In the genomic region with DNA sequence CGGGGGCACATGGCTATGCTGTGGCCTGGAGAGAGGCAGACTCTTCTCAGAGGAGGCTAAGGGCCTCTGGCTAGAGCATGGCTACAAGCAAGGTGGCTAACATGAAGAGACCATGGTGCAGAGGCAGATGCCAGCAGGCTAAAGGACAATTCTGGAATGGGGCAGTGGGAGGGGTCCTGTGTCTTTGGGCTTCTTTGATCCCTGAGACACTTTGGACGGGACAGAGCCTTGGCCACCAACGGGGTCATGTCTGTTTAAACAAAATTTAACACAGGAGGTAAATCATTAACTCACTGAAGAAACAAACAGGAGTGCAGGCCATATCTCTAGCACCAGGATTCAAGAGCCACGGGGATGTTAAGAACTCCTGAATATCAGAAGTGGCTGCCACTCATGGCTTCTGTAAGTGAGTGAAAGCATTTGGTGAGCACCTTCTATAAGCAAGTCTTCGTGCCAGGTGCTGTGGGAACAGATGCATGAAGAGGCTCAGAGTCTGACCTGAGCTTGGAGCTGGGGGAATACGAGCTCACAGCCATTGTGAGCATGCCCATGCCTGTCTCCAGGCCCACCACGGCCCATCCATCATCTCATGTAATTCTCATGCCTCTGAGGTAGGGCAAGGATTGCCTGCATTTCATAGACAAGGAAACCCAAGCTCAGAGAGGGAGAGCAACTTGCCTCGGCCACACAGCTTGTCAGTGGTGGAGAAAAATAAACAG, we compare ENCODE assay signal across 1 cellular context.
TF ChIP-seq lines count a peak whose summit lies in the region.

No MANE protein-coding gene starts in this region.

TF ChIP-seq in HepG2, 621 proteins besides CTCF, POLR2A, EP300 and RAD21 (continued from another document and continues in another):
- TF ChIP-seq, protein P1, sequence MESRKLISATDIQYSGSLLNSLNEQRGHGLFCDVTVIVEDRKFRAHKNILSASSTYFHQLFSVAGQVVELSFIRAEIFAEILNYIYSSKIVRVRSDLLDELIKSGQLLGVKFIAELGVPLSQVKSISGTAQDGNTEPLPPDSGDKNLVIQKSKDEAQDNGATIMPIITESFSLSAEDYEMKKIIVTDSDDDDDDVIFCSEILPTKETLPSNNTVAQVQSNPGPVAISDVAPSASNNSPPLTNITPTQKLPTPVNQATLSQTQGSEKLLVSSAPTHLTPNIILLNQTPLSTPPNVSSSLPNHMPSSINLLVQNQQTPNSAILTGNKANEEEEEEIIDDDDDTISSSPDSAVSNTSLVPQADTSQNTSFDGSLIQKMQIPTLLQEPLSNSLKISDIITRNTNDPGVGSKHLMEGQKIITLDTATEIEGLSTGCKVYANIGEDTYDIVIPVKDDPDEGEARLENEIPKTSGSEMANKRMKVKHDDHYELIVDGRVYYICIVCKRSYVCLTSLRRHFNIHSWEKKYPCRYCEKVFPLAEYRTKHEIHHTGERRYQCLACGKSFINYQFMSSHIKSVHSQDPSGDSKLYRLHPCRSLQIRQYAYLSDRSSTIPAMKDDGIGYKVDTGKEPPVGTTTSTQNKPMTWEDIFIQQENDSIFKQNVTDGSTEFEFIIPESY (CRISPR knock-in tag; IDR thresholded peaks at IDR 0.05) = peak; percentile 8; the same call in 1 of the 2 replicates
- no peak for TF ChIP-seq RAD51 (IDR thresholded peaks at IDR 0.05; ENCODE audit: borderline replicate concordance)
- no peak for TF ChIP-seq SSRP1 (CRISPR knock-in tag; IDR thresholded peaks at IDR 0.05)
- no peak for TF ChIP-seq HOXA9 (CRISPR knock-in tag; IDR thresholded peaks at IDR 0.05; ENCODE audit: borderline replicate concordance)
- TF ChIP-seq, protein P2, sequence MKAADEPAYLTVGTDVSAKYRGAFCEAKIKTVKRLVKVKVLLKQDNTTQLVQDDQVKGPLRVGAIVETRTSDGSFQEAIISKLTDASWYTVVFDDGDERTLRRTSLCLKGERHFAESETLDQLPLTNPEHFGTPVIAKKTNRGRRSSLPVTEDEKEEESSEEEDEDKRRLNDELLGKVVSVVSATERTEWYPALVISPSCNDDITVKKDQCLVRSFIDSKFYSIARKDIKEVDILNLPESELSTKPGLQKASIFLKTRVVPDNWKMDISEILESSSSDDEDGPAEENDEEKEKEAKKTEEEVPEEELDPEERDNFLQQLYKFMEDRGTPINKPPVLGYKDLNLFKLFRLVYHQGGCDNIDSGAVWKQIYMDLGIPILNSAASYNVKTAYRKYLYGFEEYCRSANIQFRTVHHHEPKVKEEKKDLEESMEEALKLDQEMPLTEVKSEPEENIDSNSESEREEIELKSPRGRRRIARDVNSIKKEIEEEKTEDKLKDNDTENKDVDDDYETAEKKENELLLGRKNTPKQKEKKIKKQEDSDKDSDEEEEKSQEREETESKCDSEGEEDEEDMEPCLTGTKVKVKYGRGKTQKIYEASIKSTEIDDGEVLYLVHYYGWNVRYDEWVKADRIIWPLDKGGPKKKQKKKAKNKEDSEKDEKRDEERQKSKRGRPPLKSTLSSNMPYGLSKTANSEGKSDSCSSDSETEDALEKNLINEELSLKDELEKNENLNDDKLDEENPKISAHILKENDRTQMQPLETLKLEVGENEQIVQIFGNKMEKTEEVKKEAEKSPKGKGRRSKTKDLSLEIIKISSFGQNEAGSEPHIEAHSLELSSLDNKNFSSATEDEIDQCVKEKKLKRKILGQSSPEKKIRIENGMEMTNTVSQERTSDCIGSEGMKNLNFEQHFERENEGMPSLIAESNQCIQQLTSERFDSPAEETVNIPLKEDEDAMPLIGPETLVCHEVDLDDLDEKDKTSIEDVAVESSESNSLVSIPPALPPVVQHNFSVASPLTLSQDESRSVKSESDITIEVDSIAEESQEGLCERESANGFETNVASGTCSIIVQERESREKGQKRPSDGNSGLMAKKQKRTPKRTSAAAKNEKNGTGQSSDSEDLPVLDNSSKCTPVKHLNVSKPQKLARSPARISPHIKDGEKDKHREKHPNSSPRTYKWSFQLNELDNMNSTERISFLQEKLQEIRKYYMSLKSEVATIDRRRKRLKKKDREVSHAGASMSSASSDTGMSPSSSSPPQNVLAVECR (CRISPR knock-in tag; IDR thresholded peaks at IDR 0.05; ENCODE audit: borderline replicate concordance) = no peak; the same call in 1 of the 2 replicates
- TF ChIP-seq, protein P3, sequence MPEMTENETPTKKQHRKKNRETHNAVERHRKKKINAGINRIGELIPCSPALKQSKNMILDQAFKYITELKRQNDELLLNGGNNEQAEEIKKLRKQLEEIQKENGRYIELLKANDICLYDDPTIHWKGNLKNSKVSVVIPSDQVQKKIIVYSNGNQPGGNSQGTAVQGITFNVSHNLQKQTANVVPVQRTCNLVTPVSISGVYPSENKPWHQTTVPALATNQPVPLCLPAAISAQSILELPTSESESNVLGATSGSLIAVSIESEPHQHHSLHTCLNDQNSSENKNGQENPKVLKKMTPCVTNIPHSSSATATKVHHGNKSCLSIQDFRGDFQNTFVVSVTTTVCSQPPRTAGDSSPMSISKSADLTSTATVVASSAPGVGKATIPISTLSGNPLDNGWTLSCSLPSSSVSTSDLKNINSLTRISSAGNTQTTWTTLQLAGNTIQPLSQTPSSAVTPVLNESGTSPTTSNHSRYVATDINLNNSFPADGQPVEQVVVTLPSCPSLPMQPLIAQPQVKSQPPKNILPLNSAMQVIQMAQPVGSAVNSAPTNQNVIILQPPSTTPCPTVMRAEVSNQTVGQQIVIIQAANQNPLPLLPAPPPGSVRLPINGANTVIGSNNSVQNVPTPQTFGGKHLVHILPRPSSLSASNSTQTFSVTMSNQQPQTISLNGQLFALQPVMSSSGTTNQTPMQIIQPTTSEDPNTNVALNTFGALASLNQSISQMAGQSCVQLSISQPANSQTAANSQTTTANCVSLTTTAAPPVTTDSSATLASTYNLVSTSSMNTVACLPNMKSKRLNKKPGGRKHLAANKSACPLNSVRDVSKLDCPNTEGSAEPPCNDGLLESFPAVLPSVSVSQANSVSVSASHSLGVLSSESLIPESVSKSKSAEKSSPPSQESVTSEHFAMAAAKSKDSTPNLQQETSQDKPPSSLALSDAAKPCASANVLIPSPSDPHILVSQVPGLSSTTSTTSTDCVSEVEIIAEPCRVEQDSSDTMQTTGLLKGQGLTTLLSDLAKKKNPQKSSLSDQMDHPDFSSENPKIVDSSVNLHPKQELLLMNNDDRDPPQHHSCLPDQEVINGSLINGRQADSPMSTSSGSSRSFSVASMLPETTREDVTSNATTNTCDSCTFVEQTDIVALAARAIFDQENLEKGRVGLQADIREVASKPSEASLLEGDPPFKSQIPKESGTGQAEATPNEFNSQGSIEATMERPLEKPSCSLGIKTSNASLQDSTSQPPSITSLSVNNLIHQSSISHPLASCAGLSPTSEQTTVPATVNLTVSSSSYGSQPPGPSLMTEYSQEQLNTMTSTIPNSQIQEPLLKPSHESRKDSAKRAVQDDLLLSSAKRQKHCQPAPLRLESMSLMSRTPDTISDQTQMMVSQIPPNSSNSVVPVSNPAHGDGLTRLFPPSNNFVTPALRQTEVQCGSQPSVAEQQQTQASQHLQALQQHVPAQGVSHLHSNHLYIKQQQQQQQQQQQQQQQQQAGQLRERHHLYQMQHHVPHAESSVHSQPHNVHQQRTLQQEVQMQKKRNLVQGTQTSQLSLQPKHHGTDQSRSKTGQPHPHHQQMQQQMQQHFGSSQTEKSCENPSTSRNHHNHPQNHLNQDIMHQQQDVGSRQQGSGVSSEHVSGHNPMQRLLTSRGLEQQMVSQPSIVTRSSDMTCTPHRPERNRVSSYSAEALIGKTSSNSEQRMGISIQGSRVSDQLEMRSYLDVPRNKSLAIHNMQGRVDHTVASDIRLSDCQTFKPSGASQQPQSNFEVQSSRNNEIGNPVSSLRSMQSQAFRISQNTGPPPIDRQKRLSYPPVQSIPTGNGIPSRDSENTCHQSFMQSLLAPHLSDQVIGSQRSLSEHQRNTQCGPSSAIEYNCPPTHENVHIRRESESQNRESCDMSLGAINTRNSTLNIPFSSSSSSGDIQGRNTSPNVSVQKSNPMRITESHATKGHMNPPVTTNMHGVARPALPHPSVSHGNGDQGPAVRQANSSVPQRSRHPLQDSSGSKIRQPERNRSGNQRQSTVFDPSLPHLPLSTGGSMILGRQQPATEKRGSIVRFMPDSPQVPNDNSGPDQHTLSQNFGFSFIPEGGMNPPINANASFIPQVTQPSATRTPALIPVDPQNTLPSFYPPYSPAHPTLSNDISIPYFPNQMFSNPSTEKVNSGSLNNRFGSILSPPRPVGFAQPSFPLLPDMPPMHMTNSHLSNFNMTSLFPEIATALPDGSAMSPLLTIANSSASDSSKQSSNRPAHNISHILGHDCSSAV (CRISPR knock-in tag; IDR thresholded peaks at IDR 0.05; ENCODE audit: borderline replicate concordance) = no peak; the same call in 1 of the 2 replicates
- TF ChIP-seq, protein P4, sequence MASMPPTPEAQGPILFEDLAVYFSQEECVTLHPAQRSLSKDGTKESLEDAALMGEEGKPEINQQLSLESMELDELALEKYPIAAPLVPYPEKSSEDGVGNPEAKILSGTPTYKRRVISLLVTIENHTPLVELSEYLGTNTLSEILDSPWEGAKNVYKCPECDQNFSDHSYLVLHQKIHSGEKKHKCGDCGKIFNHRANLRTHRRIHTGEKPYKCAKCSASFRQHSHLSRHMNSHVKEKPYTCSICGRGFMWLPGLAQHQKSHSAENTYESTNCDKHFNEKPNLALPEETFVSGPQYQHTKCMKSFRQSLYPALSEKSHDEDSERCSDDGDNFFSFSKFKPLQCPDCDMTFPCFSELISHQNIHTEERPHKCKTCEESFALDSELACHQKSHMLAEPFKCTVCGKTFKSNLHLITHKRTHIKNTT (CRISPR knock-in tag; IDR thresholded peaks at IDR 0.05) = no peak
- TF ChIP-seq ATRX (CRISPR knock-in tag; IDR thresholded peaks at IDR 0.05; ENCODE audit: borderline replicate concordance) = no peak
- TF ChIP-seq ZFYVE20 (CRISPR knock-in tag; IDR thresholded peaks at IDR 0.05; ENCODE audit: borderline replicate concordance, low read depth) = no peak
- no peak for TF ChIP-seq AKAP8 (CRISPR knock-in tag; IDR thresholded peaks at IDR 0.05)
- peak; percentile 76; the same call in 1 of the 2 replicates for TF ChIP-seq SRY (CRISPR knock-in tag; IDR thresholded peaks at IDR 0.05)
- TF ChIP-seq SRSF1 (optimal IDR thresholded peaks at IDR 0.05; ENCODE audit: low read depth, low read length) = no peak
- TF ChIP-seq ZNF776 (CRISPR knock-in tag; IDR thresholded peaks at IDR 0.05) = no peak
- TF ChIP-seq THAP11 (CRISPR knock-in tag; IDR thresholded peaks at IDR 0.05) = peak; percentile 69
- TF ChIP-seq ZBTB38 (CRISPR knock-in tag; IDR thresholded peaks at IDR 0.05) = peak; percentile 16; the same call in 1 of the 2 replicates
- peak; percentile 87 for TF ChIP-seq SMAD3 (CRISPR knock-in tag; IDR thresholded peaks at IDR 0.05)
- no peak for TF ChIP-seq ZC3H13 (CRISPR knock-in tag; IDR thresholded peaks at IDR 0.05)
- no peak; the same call in 1 of the 2 replicates for TF ChIP-seq ZNF788 (CRISPR knock-in tag; IDR thresholded peaks at IDR 0.05; ENCODE audit: borderline replicate concordance)
- TF ChIP-seq, protein P5, sequence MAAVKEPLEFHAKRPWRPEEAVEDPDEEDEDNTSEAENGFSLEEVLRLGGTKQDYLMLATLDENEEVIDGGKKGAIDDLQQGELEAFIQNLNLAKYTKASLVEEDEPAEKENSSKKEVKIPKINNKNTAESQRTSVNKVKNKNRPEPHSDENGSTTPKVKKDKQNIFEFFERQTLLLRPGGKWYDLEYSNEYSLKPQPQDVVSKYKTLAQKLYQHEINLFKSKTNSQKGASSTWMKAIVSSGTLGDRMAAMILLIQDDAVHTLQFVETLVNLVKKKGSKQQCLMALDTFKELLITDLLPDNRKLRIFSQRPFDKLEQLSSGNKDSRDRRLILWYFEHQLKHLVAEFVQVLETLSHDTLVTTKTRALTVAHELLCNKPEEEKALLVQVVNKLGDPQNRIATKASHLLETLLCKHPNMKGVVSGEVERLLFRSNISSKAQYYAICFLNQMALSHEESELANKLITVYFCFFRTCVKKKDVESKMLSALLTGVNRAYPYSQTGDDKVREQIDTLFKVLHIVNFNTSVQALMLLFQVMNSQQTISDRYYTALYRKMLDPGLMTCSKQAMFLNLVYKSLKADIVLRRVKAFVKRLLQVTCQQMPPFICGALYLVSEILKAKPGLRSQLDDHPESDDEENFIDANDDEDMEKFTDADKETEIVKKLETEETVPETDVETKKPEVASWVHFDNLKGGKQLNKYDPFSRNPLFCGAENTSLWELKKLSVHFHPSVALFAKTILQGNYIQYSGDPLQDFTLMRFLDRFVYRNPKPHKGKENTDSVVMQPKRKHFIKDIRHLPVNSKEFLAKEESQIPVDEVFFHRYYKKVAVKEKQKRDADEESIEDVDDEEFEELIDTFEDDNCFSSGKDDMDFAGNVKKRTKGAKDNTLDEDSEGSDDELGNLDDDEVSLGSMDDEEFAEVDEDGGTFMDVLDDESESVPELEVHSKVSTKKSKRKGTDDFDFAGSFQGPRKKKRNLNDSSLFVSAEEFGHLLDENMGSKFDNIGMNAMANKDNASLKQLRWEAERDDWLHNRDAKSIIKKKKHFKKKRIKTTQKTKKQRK (IDR thresholded peaks at IDR 0.05; ENCODE audit: low read length) = no peak
- no peak for TF ChIP-seq AGO1 (IDR thresholded peaks at IDR 0.05; ENCODE audit: low read depth, low read length, poor library complexity, severe bottlenecking)
- TF ChIP-seq ZNF484 (CRISPR knock-in tag; IDR thresholded peaks at IDR 0.05; ENCODE audit: borderline replicate concordance, low read depth) = no peak
- TF ChIP-seq FOXK1 (CRISPR knock-in tag; IDR thresholded peaks at IDR 0.05; ENCODE audit: borderline replicate concordance, low read depth) = peak; percentile 45; the same call in 1 of the 2 replicates
- no peak for TF ChIP-seq HNRNPH1 (optimal IDR thresholded peaks at IDR 0.05; ENCODE audit: low read depth, low read length)
- TF ChIP-seq JUNB (CRISPR knock-in tag; IDR thresholded peaks at IDR 0.05; ENCODE audit: borderline replicate concordance) = no peak
- peak; percentile 78; the same call in 1 of the 2 replicates for TF ChIP-seq ZNF350 (CRISPR knock-in tag; IDR thresholded peaks at IDR 0.05; ENCODE audit: borderline replicate concordance, low read depth)
- peak; percentile 97 for TF ChIP-seq NR2F2 (IDR thresholded peaks at IDR 0.05; ENCODE audit: borderline replicate concordance, low read depth)
- TF ChIP-seq, protein P6, sequence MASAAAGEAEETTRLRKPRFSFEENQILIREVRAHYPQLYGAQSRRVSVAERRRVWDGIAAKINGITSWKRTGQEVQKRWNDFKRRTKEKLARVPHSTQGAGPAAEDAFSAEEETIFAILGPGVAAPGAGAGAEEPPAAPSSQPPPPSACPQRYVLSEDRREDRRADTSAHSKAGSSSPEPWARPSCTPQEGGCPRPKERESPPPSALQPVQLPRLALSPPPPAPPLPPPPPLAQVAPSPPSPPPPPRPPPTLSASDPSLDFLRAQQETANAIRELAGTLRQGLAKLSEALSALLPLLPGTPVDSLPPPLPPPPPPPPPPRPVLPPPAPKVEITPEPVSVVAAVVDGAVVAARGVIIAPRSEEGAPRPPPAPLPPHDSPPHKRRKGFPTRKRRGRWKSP (CRISPR knock-in tag; IDR thresholded peaks at IDR 0.05) = peak; percentile 69; the same call in 1 of the 2 replicates
